Comparison of ENCODE assay signal across 29 cellular contexts in the genomic region with DNA sequence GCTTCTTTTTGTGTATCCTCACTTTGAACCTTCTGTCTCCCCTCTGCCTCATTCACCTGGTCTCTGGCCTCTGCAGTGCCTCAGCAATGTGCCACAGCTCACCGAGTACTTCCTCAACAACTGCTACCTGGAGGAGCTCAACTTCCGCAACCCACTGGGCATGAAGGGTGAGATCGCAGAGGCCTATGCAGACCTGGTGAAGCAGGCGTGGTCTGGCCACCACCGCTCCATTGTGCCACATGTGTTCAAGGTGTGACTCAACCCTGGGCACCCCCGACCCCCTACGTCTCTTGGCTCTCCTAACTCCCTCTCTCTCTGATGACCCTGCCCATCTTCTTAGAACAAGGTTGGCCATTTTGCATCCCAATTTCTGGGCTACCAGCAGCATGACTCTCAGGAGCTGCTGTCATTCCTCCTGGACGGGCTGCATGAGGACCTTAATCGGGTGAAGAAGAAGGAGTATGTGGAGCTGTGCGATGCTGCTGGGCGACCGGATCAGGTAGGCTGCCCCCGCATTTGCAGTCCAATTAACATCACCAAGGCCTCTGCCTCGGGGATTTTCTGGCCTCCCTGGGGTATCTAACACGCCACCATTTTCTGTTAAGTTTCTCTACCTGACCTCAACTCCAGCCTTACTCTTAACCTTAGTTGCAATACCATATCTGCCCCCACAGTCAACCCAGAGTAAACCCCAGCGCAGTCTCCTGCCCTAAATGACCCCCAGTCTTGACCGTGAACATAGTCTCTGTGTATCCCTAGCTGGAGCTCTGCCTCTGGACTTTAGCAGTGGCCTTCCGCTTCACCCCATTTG. TPM values are rescaled to one million over a fixed set of nuclear protein-coding genes. Genes with fewer than 3 reads are reported as not detected.
DNase-seq lines count a peak whose midpoint lies in the region; ATAC-seq, FAIRE-seq and TF ChIP-seq lines count a peak whose summit lies in the region.
"Had no signal": no experiment of that assay in that cellular context is flagged by ENCODE, and none has a peak within 500 bp of the region (broad histone marks: within the 10 kb centered on the region; RNA-seq: fewer than 3 reads in every experiment).

No MANE protein-coding gene starts in this region.

- CTCF ChIA-PET in activated CD8-positive, alpha-beta memory T cell treated with anti-CD3 and anti-CD28 coated beads, Interleukin-2, amount 10 ng/mL, durations not matched to agents 7 days and 5 days (lab: Charles Lee): no interaction called here
- CTCF ChIA-PET in PC-3 (lab: Charles Lee): no interaction called here

- no peaks in the 10 kb centered on the region for H3K27me3 Mint-ChIP-seq in activated CD8-positive, alpha-beta memory T cell treated with anti-CD3 and anti-CD28 coated beads, Interleukin-2, amount 10 ng/mL, durations not matched to agents 7 days and 5 days
- H3K27me3 Mint-ChIP-seq: CD4-positive, alpha-beta T cell had no signal

- H3K9me2 ChIP-seq in PC-3 (replicated peaks; ENCODE audit: low read length): no peaks in the 10 kb centered on the region

- H3K9me3 Mint-ChIP-seq in activated CD8-positive, alpha-beta memory T cell treated with anti-CD3 and anti-CD28 coated beads, Interleukin-2, amount 10 ng/mL, durations not matched to agents 7 days and 5 days (ENCODE audit: low read depth): no peaks in the 10 kb centered on the region
- no peaks in the 10 kb centered on the region for H3K9me3 Mint-ChIP-seq in stimulated activated effector memory CD8-positive, alpha-beta T cell treated with anti-CD3 and anti-CD28 coated beads, Interleukin-12 subunit alpha, Interleukin-12 subunit beta, amount 100 ng/mL, for 72 hours
- H3K9me3 Mint-ChIP-seq: CD4-positive, alpha-beta T cell had no signal

- TF ChIP-seq POLR2A in GM18505 (IDR thresholded peaks at IDR 0.05; ENCODE audit: borderline replicate concordance, extremely low read depth, insufficient read depth, insufficient read length): no peak

- TSS peak; percentile 6 for BruUV-seq in PC-3 (replicated peaks; lab: Mats Ljungman, UMichigan)

- intact Hi-C loops in PC-3 (cut with micrococcal nuclease) (no loop called here), kidney (cut with DNase I) (no loop called here)

- TF ChIP-seq CTCF in PC-3 (conservative IDR thresholded peaks at IDR 0.05; ENCODE audit: low read depth, low read length): no peak
- no peak for TF ChIP-seq CTCF in kidney (IDR thresholded peaks at IDR 0.05; ENCODE audit: borderline replicate concordance, extremely low read depth, insufficient read depth)

- H3F3A ChIP-seq in PC-3 (ENCODE audit: low read length, unreplicated experiment): no peaks in the 10 kb centered on the region

- DNase-seq in activated CD8-positive, alpha-beta memory T cell treated with anti-CD3 and anti-CD28 coated beads for 24 hours: peak; percentile 11
- DNase-seq in activated CD8-positive, alpha-beta memory T cell treated with anti-CD3 and anti-CD28 coated beads, Interleukin-2, amount 10 ng/mL, durations not matched to agents 7 days and 5 days: no peak
- no peak for DNase-seq in PC-3
- peak; percentile 46 for DNase-seq in kidney
- DNase-seq in stimulated activated effector memory CD8-positive, alpha-beta T cell treated with anti-CD3 and anti-CD28 coated beads, Interleukin-12 subunit alpha, Interleukin-12 subunit beta, amount 100 ng/mL, for 72 hours (ENCODE audit: low spot score in 2 of 2): no peak
- no peak for DNase-seq in NCI-H2107 treated with DMSO at 0.1 percent for 48 hours (lab: John Stamatoyannopoulos, UW; ENCODE audit: unreplicated experiment)
- DNase-seq: CD4-positive, alpha-beta T cell; COR-L47; DMS79; EL; GDM1; Kasumi-1; NCI-H1092 treated with DMSO at 0.1 percent for 48 hours; NCI-H1436; NCI-H187; NCI-H2107; NCI-H446 treated with DMSO at 0.1 percent for 48 hours; NCI-H526; NCI-H82; SHP77 had no signal

- H3K9ac ChIP-seq in PC-3 (ENCODE audit: low read length): no peak overlapping the region
- H3K9ac ChIP-seq in kidney (ENCODE audit: low read length in 2 of 2): no peak overlapping the region
- H3K9ac ChIP-seq: BLaER1 had no signal

- no peak for ATAC-seq in activated CD8-positive, alpha-beta memory T cell treated with anti-CD3 and anti-CD28 coated beads, Interleukin-2, amount 10 ng/mL, durations not matched to agents 7 days and 5 days
- ATAC-seq in PC-3: no peak
- ATAC-seq in stimulated activated effector memory CD8-positive, alpha-beta T cell treated with anti-CD3 and anti-CD28 coated beads, Interleukin-12 subunit alpha, Interleukin-12 subunit beta, amount 100 ng/mL, for 72 hours: no peak
- ATAC-seq in HG03439 (IDR thresholded peaks at IDR 0.05; ENCODE audit: unreplicated experiment): no peak
- ATAC-seq in GM18505 (IDR thresholded peaks at IDR 0.05; ENCODE audit: unreplicated experiment): no peak
- ATAC-seq: GM12878, HCT116, Panc1 had no signal

- H3K4me1 Mint-ChIP-seq in activated CD8-positive, alpha-beta memory T cell treated with anti-CD3 and anti-CD28 coated beads, Interleukin-2, amount 10 ng/mL, durations not matched to agents 7 days and 5 days: peaks cover 7% of the 10 kb centered on the region
- peaks cover 12% of the 10 kb centered on the region for H3K4me1 Mint-ChIP-seq in stimulated activated effector memory CD8-positive, alpha-beta T cell treated with anti-CD3 and anti-CD28 coated beads, Interleukin-12 subunit alpha, Interleukin-12 subunit beta, amount 100 ng/mL, for 72 hours

- H3K4me1 ChIP-seq in PC-3 (ENCODE audit: insufficient read depth, low read length): peaks cover 3% of the 10 kb centered on the region; the same call in 1 of the 2 replicates
- H3K4me1 ChIP-seq in kidney (ENCODE audit: control insufficient read depth in 1 of 2, insufficient read depth in 1 of 2, low read depth in 1 of 2, low read length in 2 of 2): no peaks in the 10 kb centered on the region
- H3K4me1 ChIP-seq: BLaER1 had no signal

- POLR2A ChIA-PET in PC-3 (lab: Charles Lee; ENCODE audit: unreplicated experiment): no interaction called here

- H3K9me3 ChIP-seq in PC-3 (ENCODE audit: low read length): no peaks in the 10 kb centered on the region
- no peaks in the 10 kb centered on the region for H3K9me3 ChIP-seq in kidney (ENCODE audit: control insufficient read depth in 1 of 2, low read length in 2 of 2)
- H3K9me3 ChIP-seq: BLaER1 had no signal

- H3K27me3 ChIP-seq in PC-3 (ENCODE audit: low read length): no peaks in the 10 kb centered on the region

- H3K27ac Mint-ChIP-seq in activated CD8-positive, alpha-beta memory T cell treated with anti-CD3 and anti-CD28 coated beads, Interleukin-2, amount 10 ng/mL, durations not matched to agents 7 days and 5 days: no peak overlapping the region
- H3K27ac Mint-ChIP-seq in stimulated activated effector memory CD8-positive, alpha-beta T cell treated with anti-CD3 and anti-CD28 coated beads, Interleukin-12 subunit alpha, Interleukin-12 subunit beta, amount 100 ng/mL, for 72 hours: peak overlapping the region; percentile 56
- H3K27ac Mint-ChIP-seq: CD4-positive, alpha-beta T cell had no signal

- peaks cover 10% of the 10 kb centered on the region for H3K79me2 ChIP-seq in PC-3 (ENCODE audit: low read length)

- no peak overlapping the region for H3K4me3 Mint-ChIP-seq in activated CD8-positive, alpha-beta memory T cell treated with anti-CD3 and anti-CD28 coated beads, Interleukin-2, amount 10 ng/mL, durations not matched to agents 7 days and 5 days
- H3K4me3 Mint-ChIP-seq in stimulated activated effector memory CD8-positive, alpha-beta T cell treated with anti-CD3 and anti-CD28 coated beads, Interleukin-12 subunit alpha, Interleukin-12 subunit beta, amount 100 ng/mL, for 72 hours: no peak overlapping the region
- H3K4me3 Mint-ChIP-seq: CD4-positive, alpha-beta T cell had no signal

- peaks cover 36% of the 10 kb centered on the region for H3K36me3 Mint-ChIP-seq in activated CD8-positive, alpha-beta memory T cell treated with anti-CD3 and anti-CD28 coated beads, Interleukin-2, amount 10 ng/mL, durations not matched to agents 7 days and 5 days
- peaks cover 51% of the 10 kb centered on the region for H3K36me3 Mint-ChIP-seq in stimulated activated effector memory CD8-positive, alpha-beta T cell treated with anti-CD3 and anti-CD28 coated beads, Interleukin-12 subunit alpha, Interleukin-12 subunit beta, amount 100 ng/mL, for 72 hours

- H3K4me3 ChIP-seq in PC-3 (ENCODE audit: low read length): no peak overlapping the region
- no peak overlapping the region for H3K4me3 ChIP-seq in kidney (ENCODE audit: low read length in 2 of 2)
- H3K4me3 ChIP-seq: BLaER1, GM12878 had no signal

- H4K20me1 ChIP-seq in PC-3 (ENCODE audit: low read length): no peaks in the 10 kb centered on the region

- FAIRE-seq in kidney (lab: Jason Lieb, UNC): no peak
- FAIRE-seq: A204.1, GM12878, H1 had no signal

- H3K27ac ChIP-seq in PC-3 (ENCODE audit: low read length) (no peak overlapping the region), kidney (ENCODE audit: low read depth in 2 of 2, low read length in 2 of 2) (no peak overlapping the region)
- H3K27ac ChIP-seq: BLaER1, RWPE1 had no signal

- H3K36me3 ChIP-seq in PC-3 (ENCODE audit: low read depth, low read length) (peaks cover 4% of the 10 kb centered on the region; the same call in 1 of the 2 replicates), kidney (ENCODE audit: control insufficient read depth in 1 of 2, insufficient read depth in 2 of 2, low read length in 2 of 2) (peaks cover 13 to 17% of the 10 kb centered on the region in 2 donors)

- H3K4me2 ChIP-seq in PC-3 (ENCODE audit: low read length): no peak overlapping the region
- H3K4me2 ChIP-seq: BLaER1 had no signal

- H2AFZ ChIP-seq in PC-3 (ENCODE audit: low read length): no peak overlapping the region

RNA-seq across cellular contexts. Expression of a gene that starts 8.6 kb away (rescaled TPM):
- total RNA-seq in activated CD8-positive, alpha-beta memory T cell treated with anti-CD3 and anti-CD28 coated beads, Interleukin-2, amount 10 ng/mL, durations not matched to agents 7 days and 5 days: 10 to 100 TPM; 54.8 to 72.7 TPM
- 31.3 and 37.3 TPM in 2 replicates for total RNA-seq in PC-3 (2014; rRNA removed)
- total RNA-seq in kidney: 91.6 TPM
- polyA plus RNA-seq in kidney (ENCODE audit: insufficient read depth, low read depth, low replicate concordance): 30.9 TPM

RNA-seq across cellular contexts. Expression of a gene that starts 22.9 kb away (rescaled TPM):
- 10 to 100 TPM; 61.4 to 80.6 TPM for total RNA-seq in activated CD8-positive, alpha-beta memory T cell treated with anti-CD3 and anti-CD28 coated beads, Interleukin-2, amount 10 ng/mL, durations not matched to agents 7 days and 5 days
- total RNA-seq in PC-3 (2014; rRNA removed): 155 and 208 TPM in 2 replicates
- total RNA-seq in kidney: 96.1 TPM
- polyA plus RNA-seq in kidney (ENCODE audit: insufficient read depth, low read depth, low replicate concordance): 89.1 TPM

RNA-seq across cellular contexts. Expression of a gene that starts 47.8 kb away (rescaled TPM):
- total RNA-seq in activated CD8-positive, alpha-beta memory T cell treated with anti-CD3 and anti-CD28 coated beads, Interleukin-2, amount 10 ng/mL, durations not matched to agents 7 days and 5 days: 100 to 1,000 TPM; 177 to 204 TPM
- total RNA-seq in PC-3 (2014; rRNA removed) (282 and 299 TPM in 2 replicates), kidney (218 TPM)
- polyA plus RNA-seq in kidney (ENCODE audit: insufficient read depth, low read depth, low replicate concordance): 155 TPM

Comparison
In these comparisons a context has a peak if more than half of its experiments do, and no peak if none do; other contexts are left out.
1. DNase-seq: peak in activated CD8-positive, alpha-beta memory T cell treated with anti-CD3 and anti-CD28 coated beads for 24 hours (single experiment) and kidney (single experiment); none in activated CD8-positive, alpha-beta memory T cell treated with anti-CD3 and anti-CD28 coated beads, Interleukin-2, amount 10 ng/mL, durations not matched to agents 7 days and 5 days (single experiment), PC-3 (single experiment), stimulated activated effector memory CD8-positive, alpha-beta T cell treated with anti-CD3 and anti-CD28 coated beads, Interleukin-12 subunit alpha, Interleukin-12 subunit beta, amount 100 ng/mL, for 72 hours (0 of 2) and NCI-H2107 treated with DMSO at 0.1 percent for 48 hours (single experiment).